Comparison of ENCODE assay signal across 9 cellular contexts in genomic region chr17:5132503-5133225, GRCh38. TPM values are rescaled to one million over a fixed set of nuclear protein-coding genes. Genes with fewer than 3 reads are reported as not detected.
DNase-seq lines count a peak whose midpoint lies in the region; ATAC-seq and TF ChIP-seq lines count a peak whose summit lies in the region.
"Not testable (repeated sequence)": the region's sequence is repeated elsewhere in the genome, so short reads cannot be mapped to it uniquely, and the experiment has no call there.
"Had no signal": no experiment of that assay in that cellular context is flagged by ENCODE, and none has a peak within 500 bp of the region (broad histone marks: within the 10 kb centered on the region; RNA-seq: fewer than 3 reads in every experiment).

No MANE protein-coding gene starts in this region.

- POLR2A ChIA-PET in activated CD4-positive, alpha-beta memory T cell treated with anti-CD3 and anti-CD28 coated beads for 36 hours (lab: Charles Lee) = not testable (repeated sequence)

- intact Hi-C loops in activated CD4-positive, alpha-beta memory T cell treated with anti-CD3 and anti-CD28 coated beads for 36 hours (cut with micrococcal nuclease); colonic mucosa (cut with DNase I); lower lobe of right lung (cut with DNase I); sciatic nerve (cut with DNase I); vagina (cut with DNase I): not testable (repeated sequence)

- H3K9me3 ChIP-seq in colonic mucosa; lower lobe of right lung; osteoblast (ENCODE audit: low read depth, low read length); vagina: not testable (repeated sequence)

- DNase-seq in D341Med (ENCODE audit: low spot score) = peak; percentile 41
- DNase-seq in activated CD4-positive, alpha-beta memory T cell treated with anti-CD3 and anti-CD28 coated beads for 36 hours = peak; percentile 11
- peak; percentile 15 for DNase-seq in colonic mucosa
- DNase-seq in glutamatergic neuron = not testable (repeated sequence)
- peak; percentile 28 for DNase-seq in lower lobe of right lung
- DNase-seq in osteoblast (ENCODE audit: insufficient read length, low spot score, missing footprints) = peak; percentile 62
- DNase-seq in sciatic nerve (ENCODE audit: low spot score) = peak; percentile 33
- peak; percentile 67 to 72 for DNase-seq in vagina (ENCODE audit: extremely low spot score in 2 of 2)

- TF ChIP-seq CTCF in colonic mucosa (IDR thresholded peaks at IDR 0.05); glutamatergic neuron (IDR thresholded peaks at IDR 0.05; ENCODE audit: partially characterized antibody, unreplicated experiment); lower lobe of right lung (IDR thresholded peaks at IDR 0.05); osteoblast (IDR thresholded peaks at IDR 0.05; ENCODE audit: extremely low read depth, low read depth, low read length); vagina (IDR thresholded peaks at IDR 0.05): not testable (repeated sequence)

- not testable (repeated sequence) for H3K4me1 ChIP-seq in colonic mucosa; lower lobe of right lung; osteoblast (ENCODE audit: insufficient read depth, low read length); vagina

- H3K27me3 Mint-ChIP-seq in activated CD4-positive, alpha-beta memory T cell treated with anti-CD3 and anti-CD28 coated beads for 36 hours; glutamatergic neuron (ENCODE audit: unreplicated experiment): not testable (repeated sequence)

- H3K4me1 Mint-ChIP-seq in activated CD4-positive, alpha-beta memory T cell treated with anti-CD3 and anti-CD28 coated beads for 36 hours (ENCODE audit: low read depth); glutamatergic neuron (ENCODE audit: low read depth, unreplicated experiment): not testable (repeated sequence)

- ATAC-seq in lower lobe of right lung, sciatic nerve: not testable (repeated sequence)

- TF ChIP-seq POLR2A in vagina (IDR thresholded peaks at IDR 0.05) = not testable (repeated sequence)

- not testable (repeated sequence) for H3K4me3 ChIP-seq in colonic mucosa; lower lobe of right lung; osteoblast (ENCODE audit: insufficient read depth, low read length); vagina

- not testable (repeated sequence) for H3K4me2 ChIP-seq in osteoblast (ENCODE audit: insufficient read depth, low read length)

- not testable (repeated sequence) for H2AFZ ChIP-seq in osteoblast (ENCODE audit: low read length)

- H3K27ac ChIP-seq in colonic mucosa; lower lobe of right lung; osteoblast (ENCODE audit: low read depth, low read length); vagina: not testable (repeated sequence)

- H3K36me3 Mint-ChIP-seq in activated CD4-positive, alpha-beta memory T cell treated with anti-CD3 and anti-CD28 coated beads for 36 hours; glutamatergic neuron (ENCODE audit: unreplicated experiment): not testable (repeated sequence)

- H3K4me3 Mint-ChIP-seq in activated CD4-positive, alpha-beta memory T cell treated with anti-CD3 and anti-CD28 coated beads for 36 hours; glutamatergic neuron (ENCODE audit: unreplicated experiment): not testable (repeated sequence)

- H3K27ac Mint-ChIP-seq in activated CD4-positive, alpha-beta memory T cell treated with anti-CD3 and anti-CD28 coated beads for 36 hours = not testable (repeated sequence)
- peak overlapping the region; percentile 48 for H3K27ac Mint-ChIP-seq in glutamatergic neuron (ENCODE audit: unreplicated experiment)

- H3K36me3 ChIP-seq in colonic mucosa; lower lobe of right lung; osteoblast (ENCODE audit: insufficient read depth, low read length); vagina: not testable (repeated sequence)

- CTCF ChIA-PET in activated CD4-positive, alpha-beta memory T cell treated with anti-CD3 and anti-CD28 coated beads for 36 hours (lab: Charles Lee) = interaction anchor here (0.6 kb wide), 1 partner anchor 268 kb away, joined by 3 read pairs; no protein-coding TSS in a partner anchor

- H3K79me2 ChIP-seq in osteoblast (ENCODE audit: insufficient read depth, low read length) = not testable (repeated sequence)

- H4K20me1 ChIP-seq in osteoblast (ENCODE audit: insufficient read depth, low read length) = not testable (repeated sequence)

- not testable (repeated sequence) for H3K9ac ChIP-seq in colonic mucosa (ENCODE audit: low read depth in 2 of 2, low read length in 2 of 2)

- H3K27me3 ChIP-seq in colonic mucosa; lower lobe of right lung (ENCODE audit: low read depth); osteoblast (ENCODE audit: insufficient read depth, low read length); vagina: not testable (repeated sequence)

- not testable (repeated sequence) for H3K9me3 Mint-ChIP-seq in activated CD4-positive, alpha-beta memory T cell treated with anti-CD3 and anti-CD28 coated beads for 36 hours; glutamatergic neuron (ENCODE audit: unreplicated experiment)

RNA-seq across cellular contexts. Expression of gene USP6, which starts 16.8 kb away (rescaled TPM):
- under 1 TPM; 0.05 TPM for total RNA-seq in activated CD4-positive, alpha-beta memory T cell treated with anti-CD3 and anti-CD28 coated beads for 36 hours
- total RNA-seq in colonic mucosa (under 1 TPM in 1 of 2 donors, not detected in 1; 0.13 TPM), glutamatergic neuron (ENCODE audit: unreplicated experiment) (4.7 TPM), lower lobe of right lung (0.30 TPM), osteoblast (not detected in 2 replicates), sciatic nerve (0.31 TPM), vagina (0.49 TPM)
- total RNA-seq: HT1080 had no signal

RNA-seq across cellular contexts. Expression of gene ZNF232, which starts 21.0 kb away (rescaled TPM):
- total RNA-seq in activated CD4-positive, alpha-beta memory T cell treated with anti-CD3 and anti-CD28 coated beads for 36 hours = 10 to 100 TPM; 13.6 to 14.2 TPM
- total RNA-seq in colonic mucosa = 10 to 100 TPM in 1 of 2 donors, 1 to 10 TPM in 1; 8.0 to 10.9 TPM
- total RNA-seq in glutamatergic neuron (ENCODE audit: unreplicated experiment) = 44.5 TPM
- total RNA-seq in lower lobe of right lung = 11.4 TPM
- total RNA-seq in osteoblast = 8.0 and 8.3 TPM in 2 replicates
- total RNA-seq in sciatic nerve = 10.0 TPM
- 4.9 TPM for total RNA-seq in vagina

RNA-seq across cellular contexts. Expression of gene ZFP3, which starts 54.4 kb away (rescaled TPM):
- total RNA-seq in activated CD4-positive, alpha-beta memory T cell treated with anti-CD3 and anti-CD28 coated beads for 36 hours = 1 to 10 TPM; 1.8 to 1.9 TPM
- 1 to 10 TPM; 6.2 to 6.3 TPM for total RNA-seq in colonic mucosa
- total RNA-seq in glutamatergic neuron (ENCODE audit: unreplicated experiment) = 4.9 TPM
- 7.1 TPM for total RNA-seq in lower lobe of right lung
- total RNA-seq in osteoblast = 3.5 and 3.6 TPM in 2 replicates
- 6.6 TPM for total RNA-seq in sciatic nerve
- total RNA-seq in vagina = 3.4 TPM
- total RNA-seq: HT1080 had no signal

RNA-seq across cellular contexts. Expression of gene ZNF594, which starts 59.0 kb away (rescaled TPM):
- total RNA-seq in activated CD4-positive, alpha-beta memory T cell treated with anti-CD3 and anti-CD28 coated beads for 36 hours = 1 to 10 TPM; 5.3 to 6.2 TPM
- total RNA-seq in colonic mucosa = 1 to 10 TPM; 3.7 to 4.0 TPM
- total RNA-seq in glutamatergic neuron (ENCODE audit: unreplicated experiment) = 21.2 TPM
- 8.7 TPM for total RNA-seq in lower lobe of right lung
- 8.7 and 11.5 TPM in 2 replicates for total RNA-seq in osteoblast
- total RNA-seq in sciatic nerve = 16.5 TPM
- total RNA-seq in vagina = 13.8 TPM
